19 cellular contexts compared by ENCODE assay signal in genomic region chr7:104550362-104550761, GRCh38.
A peak's percentile ranks its signal among the peaks of the same experiment; 100 is the strongest.
DNase-seq lines count a peak whose midpoint lies in the region; ATAC-seq, FAIRE-seq and TF ChIP-seq lines count a peak whose summit lies in the region.
"Had no signal": no experiment of that assay in that cellular context is flagged by ENCODE, and none has a peak within 500 bp of the region (broad histone marks: within the 10 kb centered on the region; RNA-seq: fewer than 3 reads in every experiment).

No MANE protein-coding gene starts in this region.

- intact Hi-C loops in uterus (cut with DNase I; ENCODE audit: low total_unique reads) (no loop called here), transverse colon (cut with DNase I; ENCODE audit: low total_unique reads) (no loop called here)

- no peaks in the 10 kb centered on the region for H3F3A ChIP-seq in GM23248 (ENCODE audit: insufficient read depth)

- H3K27ac ChIP-seq in GM23248 (no peak overlapping the region), uterus (no peak overlapping the region), small intestine (ENCODE audit: low read depth in 1 of 2, low read length in 1 of 2) (no peak overlapping the region), transverse colon (no peak overlapping the region)

- H3K9me3 ChIP-seq in GM23248 (ENCODE audit: low read depth) (no peaks in the 10 kb centered on the region), uterus (no peaks in the 10 kb centered on the region), small intestine (ENCODE audit: control insufficient read depth, low read depth) (no peaks in the 10 kb centered on the region), transverse colon (no peaks in the 10 kb centered on the region)
- H3K9me3 ChIP-seq: MG63 had no signal

- no peaks in the 10 kb centered on the region for H3K4me1 Mint-ChIP-seq in naive thymus-derived CD8-positive, alpha-beta T cell
- H3K4me1 Mint-ChIP-seq: B cell; CD4-positive, CD25-positive, alpha-beta regulatory T cell; GM23338 had no signal

- POLR2A ChIA-PET in naive thymus-derived CD8-positive, alpha-beta T cell (lab: Charles Lee): no interaction called here

- no peak for FAIRE-seq in small intestine (lab: Jason Lieb, UNC)

- no peak overlapping the region for H2AFZ ChIP-seq in GM23248
- H2AFZ ChIP-seq: GM23338 had no signal

- H3K4me2 ChIP-seq in GM23248 (ENCODE audit: unreplicated experiment): no peak overlapping the region
- H3K4me2 ChIP-seq: GM23338 had no signal

- peaks cover 0 to 9% (median 0%) of the 10 kb centered on the region in 3 donors for H3K36me3 Mint-ChIP-seq in naive thymus-derived CD8-positive, alpha-beta T cell
- H3K36me3 Mint-ChIP-seq: CD4-positive, CD25-positive, alpha-beta regulatory T cell had no signal

- no peaks in the 10 kb centered on the region for H3K9me2 ChIP-seq in GM23248 (ENCODE audit: insufficient read depth)

- TF ChIP-seq CTCF in astrocyte of the spinal cord (IDR thresholded peaks at IDR 0.05; ENCODE audit: low read depth, low read length): no peak
- no peak for TF ChIP-seq CTCF in uterus (IDR thresholded peaks at IDR 0.05)
- no peak for TF ChIP-seq CTCF in transverse colon (IDR thresholded peaks at IDR 0.05)

- no peaks in the 10 kb centered on the region for H4K20me1 ChIP-seq in GM23248 (ENCODE audit: insufficient read depth)

- WGBS in GM23248 (ENCODE audit: low coverage in 1 of 2, low lambda C conversion rate in 2 of 2, missing lambda C conversion rate in 2 of 2), 2 experiments: 46 to 49% methylated on average over 3 of the region's 3 CpGs
- 66 to 79% (median 77%) methylated on average over 3 of the region's 3 CpGs for WGBS in small intestine, 3 donors
- WGBS in transverse colon (ENCODE audit: low coverage in 1 of 2), 2 donors: 69 to 79% methylated on average over 2 to 3 of the region's 3 CpGs

- TF ChIP-seq POLR2A in uterus (IDR thresholded peaks at IDR 0.05) (no peak), transverse colon (IDR thresholded peaks at IDR 0.05) (no peak)

- ATAC-seq in naive thymus-derived CD8-positive, alpha-beta T cell: no peak
- ATAC-seq: GM23338 had no signal

- in situ Hi-C loops in GM23248 (cut with MboI): no loop called here
- in situ Hi-C loops in astrocyte of the spinal cord (cut with HindIII; ENCODE audit: low sequenced_read_pairs): no loop called here
- in situ Hi-C loops in transverse colon (cut with MboI; ENCODE audit: low pct_ligation_motif_present in 1 of 4, low pct_unique_long_range_greater_than_20kb in 1 of 4, low sequenced_read_pairs in 3 of 4): no loop called here

- DNase-seq in GM23248 (peak; percentile 1), RPMI7951 (ENCODE audit: low read depth) (peak; percentile 25), astrocyte of the spinal cord (ENCODE audit: low read depth, low spot score) (peak; percentile 4), uterus (peak; percentile 35 to 38), small intestine (no peak), transverse colon (no peak)
- no peak for DNase-seq in naive thymus-derived CD8-positive, alpha-beta T cell
- DNase-seq: ACHN; Calu3; CD4-positive, CD25-positive, alpha-beta regulatory T cell; KBM-7; MG63; NCI-H1092; NCI-H146; NCI-H2081; NCI-H510A; RPMI8226 had no signal

- TF ChIP-seq EP300 in transverse colon (IDR thresholded peaks at IDR 0.05; ENCODE audit: low read depth): no peak

- H3K27ac Mint-ChIP-seq in naive thymus-derived CD8-positive, alpha-beta T cell: no peak overlapping the region
- H3K27ac Mint-ChIP-seq: B cell; CD4-positive, CD25-positive, alpha-beta regulatory T cell; GM23338 had no signal

- peaks cover 2 to 18% (median 8%) of the 10 kb centered on the region in 9 donors for H3K9me3 Mint-ChIP-seq in naive thymus-derived CD8-positive, alpha-beta T cell

- no peaks in the 10 kb centered on the region for H3K27me3 ChIP-seq in GM23248 (replicated peaks; ENCODE audit: insufficient read depth)
- H3K27me3 ChIP-seq in uterus: no peaks in the 10 kb centered on the region
- no peaks in the 10 kb centered on the region for H3K27me3 ChIP-seq in small intestine (ENCODE audit: control insufficient read depth in 2 of 2, insufficient read depth in 2 of 2, low read length in 2 of 2)
- H3K27me3 ChIP-seq in transverse colon: no peaks in the 10 kb centered on the region
- H3K27me3 ChIP-seq: MG63 had no signal

- H3K36me3 ChIP-seq in GM23248 (ENCODE audit: low read depth) (no peaks in the 10 kb centered on the region), uterus (no peaks in the 10 kb centered on the region), small intestine (ENCODE audit: control insufficient read depth in 2 of 2, insufficient read depth in 2 of 2, low read length in 2 of 2) (no peaks in the 10 kb centered on the region), transverse colon (no peaks in the 10 kb centered on the region)
- H3K36me3 ChIP-seq: MG63 had no signal

- no peaks in the 10 kb centered on the region for H3K4me1 ChIP-seq in GM23248 (ENCODE audit: insufficient read depth)
- H3K4me1 ChIP-seq in uterus: no peaks in the 10 kb centered on the region
- no peaks in the 10 kb centered on the region for H3K4me1 ChIP-seq in small intestine (ENCODE audit: control insufficient read depth in 2 of 2, insufficient read depth in 1 of 2, low read depth in 1 of 2, low read length in 1 of 2)
- H3K4me1 ChIP-seq in transverse colon: no peaks in the 10 kb centered on the region

- H3K79me2 ChIP-seq in GM23248 (ENCODE audit: insufficient read depth): no peaks in the 10 kb centered on the region

- peaks cover 1 to 12% (median 7%) of the 10 kb centered on the region in 5 donors for H3K27me3 Mint-ChIP-seq in naive thymus-derived CD8-positive, alpha-beta T cell
- H3K27me3 Mint-ChIP-seq: B cell; CD4-positive, CD25-positive, alpha-beta regulatory T cell had no signal

- H3K4me3 ChIP-seq in GM23248 (no peak overlapping the region), astrocyte of the spinal cord (ENCODE audit: low read depth, low read length) (no peak overlapping the region), uterus (no peak overlapping the region), small intestine (ENCODE audit: low read depth in 1 of 2, low read length in 2 of 2) (no peak overlapping the region), transverse colon (no peak overlapping the region)
- H3K4me3 ChIP-seq: GM23338, MG63 had no signal

- H3K4me3 Mint-ChIP-seq in naive thymus-derived CD8-positive, alpha-beta T cell: no peak overlapping the region
- H3K4me3 Mint-ChIP-seq: B cell; CD4-positive, CD25-positive, alpha-beta regulatory T cell; GM23338 had no signal

- no peak overlapping the region for H3K9ac ChIP-seq in GM23248

Comparison
In these comparisons a context has a peak if more than half of its experiments do, and no peak if none do; other contexts are left out.
1. DNase-seq: peak in GM23248 (single experiment), RPMI7951 (single experiment), astrocyte of the spinal cord (single experiment) and uterus (2 of 2); none in small intestine (single experiment), transverse colon (single experiment) and naive thymus-derived CD8-positive, alpha-beta T cell (0 of 10).